ENCODE assay signal across 23 cellular contexts in the genomic region with DNA sequence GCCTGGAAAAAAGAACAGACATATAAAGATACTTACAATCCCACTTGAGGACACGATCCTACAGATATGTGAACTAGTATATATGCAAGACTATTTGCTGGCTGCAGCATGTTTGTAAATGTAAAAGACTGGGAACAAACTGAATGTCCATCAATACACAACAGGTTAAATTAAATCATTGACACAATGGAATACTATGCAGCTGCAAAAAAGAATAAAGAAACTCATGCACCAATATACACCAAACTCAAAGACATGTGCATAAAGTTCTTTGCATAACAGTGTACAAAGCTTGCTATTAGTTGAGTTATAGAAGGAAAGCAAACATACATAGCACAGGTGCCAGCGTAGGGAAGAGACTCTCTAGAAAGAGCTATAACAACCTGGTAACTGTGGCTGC.
A peak's percentile ranks its signal among the peaks of the same experiment; 100 is the strongest.
DNase-seq lines count a peak whose midpoint lies in the region; ATAC-seq, FAIRE-seq and TF ChIP-seq lines count a peak whose summit lies in the region.
"Had no signal": no experiment of that assay in that cellular context is flagged by ENCODE, and none has a peak within 500 bp of the region (broad histone marks: within the 10 kb centered on the region; RNA-seq: fewer than 3 reads in every experiment).

No MANE protein-coding gene starts in this region.

- H3K9ac ChIP-seq in GM12878 (ENCODE audit: control insufficient read depth, insufficient read depth, low read length): no peak overlapping the region
- H3K9ac ChIP-seq: BLaER1, GM23248 had no signal

- 92% methylated on average over 2 of the region's 2 CpGs for WGBS in GM12878 (ENCODE audit: insufficient coverage, insufficient replicate concordance, low lambda C conversion rate, missing lambda C conversion rate)

- no peak overlapping the region for H3K27ac ChIP-seq in HEK293 (ENCODE audit: extremely low read depth, low read depth, low read length)
- H3K27ac ChIP-seq in GM12878 (ENCODE audit: control insufficient read depth, insufficient read depth): no peak overlapping the region
- H3K27ac ChIP-seq: 22Rv1, BLaER1, C4-2B, GM23248 had no signal

- DNase-seq in GM12878 (ENCODE audit: low read depth, low spot score) (no peak), mesothelial cell of epicardium (ENCODE audit: low spot score in 2 of 2, unreplicated experiment in 2 of 2) (no peak), HuH-7.5 (ENCODE audit: low spot score) (no peak), DMS153 (lab: John Stamatoyannopoulos, UW) (no peak)
- DNase-seq: Caco-2; CD4-positive, CD25-positive, alpha-beta regulatory T cell; CD8-positive, alpha-beta T cell; DMS79; EL; GDM1; GM23248; H9; HFFc6 had no signal

- H3K79me2 ChIP-seq in GM12878 (ENCODE audit: control insufficient read depth, insufficient read depth, low read length): no peaks in the 10 kb centered on the region

- no peak overlapping the region for H2AFZ ChIP-seq in GM12878 (ENCODE audit: control insufficient read depth, low read depth, low read length)
- H2AFZ ChIP-seq: GM23248 had no signal

- TF ChIP-seq EP300 in GM12878 (IDR thresholded peaks at IDR 0.05; ENCODE audit: borderline replicate concordance in 1 of 2, control insufficient read depth in 1 of 2, low read depth in 2 of 2, low read length in 2 of 2): no peak

- CTCF ChIA-PET in HEK293 (lab: Yijun Ruan, JAX) (interaction anchor here (0.6 to 6.2 kb wide), 4 partner anchors 10 to 1023 kb away, joined by 3 to 48 read pairs (median 4); no protein-coding TSS in a partner anchor), GM12878 (lab: Yijun Ruan, JAX) (interaction anchor here (0.6 to 3.3 kb wide), 5 partner anchors 9 to 135 kb away, joined by 4 to 22 read pairs (median 8); no protein-coding TSS in a partner anchor)

- H3K4me1 Mint-ChIP-seq in mesothelial cell of epicardium: peaks cover 30% of the 10 kb centered on the region
- H3K4me1 Mint-ChIP-seq: B cell had no signal

- FAIRE-seq in GM12878 (lab: Jason Lieb, UNC): no peak
- FAIRE-seq: A204.1, GM18507, H1 had no signal

- no TSS peak for BruUV-seq in GM12878 (replicated peaks; lab: Mats Ljungman, UMichigan)

- SMC1A ChIA-PET in GM12878 (lab: Charles Lee; ENCODE audit: uncharacterized antibody, unreplicated experiment): interaction anchor here (0.6 to 3.5 kb wide), 8 partner anchors 16 to 1018 kb away, joined by 3 to 27 read pairs (median 6); a partner anchor contains a TSS

- peak overlapping the region; percentile 91 for H3K27ac Mint-ChIP-seq in mesothelial cell of epicardium
- H3K27ac Mint-ChIP-seq: B cell; CD4-positive, CD25-positive, alpha-beta regulatory T cell; CD8-positive, alpha-beta T cell; H9 had no signal

- H3K27me3 Mint-ChIP-seq in mesothelial cell of epicardium (ENCODE audit: low read depth): no peaks in the 10 kb centered on the region
- H3K27me3 Mint-ChIP-seq: B cell; CD4-positive, CD25-positive, alpha-beta regulatory T cell had no signal

- in situ Hi-C loops in GM12878 (cut with MboI): no loop called here

- H3K36me3 ChIP-seq in HEK293 (ENCODE audit: control insufficient read depth in 2 of 2, insufficient read depth in 1 of 2, low read length in 2 of 2) (peaks cover 0 to 36% of the 10 kb centered on the region in 2 experiments; a peak in 2 of 3 replicates), GM12878 (ENCODE audit: control insufficient read depth in 2 of 2, insufficient read depth in 2 of 2, low read length in 1 of 2) (no peaks in the 10 kb centered on the region; a peak in 1 of 4 replicates)

- no peak for TF ChIP-seq POLR2A in GM12878 (IDR thresholded peaks at IDR 0.05; ENCODE audit: low read depth, low read length)

- ATAC-seq in GM12878: no peak
- ATAC-seq in GM21825 (IDR thresholded peaks at IDR 0.05; ENCODE audit: unreplicated experiment): no peak
- ATAC-seq: CD8-positive, alpha-beta T cell; HCT116 had no signal

- peaks cover 18% of the 10 kb centered on the region for H3K36me3 Mint-ChIP-seq in mesothelial cell of epicardium

- no peaks in the 10 kb centered on the region for H3K9me3 Mint-ChIP-seq in mesothelial cell of epicardium
- H3K9me3 Mint-ChIP-seq: CD4-positive, CD25-positive, alpha-beta regulatory T cell; CD8-positive, alpha-beta T cell; H9; HFFc6 had no signal

- H3K4me3 Mint-ChIP-seq in mesothelial cell of epicardium: no peak overlapping the region
- H3K4me3 Mint-ChIP-seq: B cell; CD4-positive, CD25-positive, alpha-beta regulatory T cell; CD8-positive, alpha-beta T cell; H9; HFFc6 had no signal

- no peak overlapping the region for H3K4me3 ChIP-seq in HEK293 (ENCODE audit: low read depth, low read length)
- H3K4me3 ChIP-seq in GM12878: no peak overlapping the region
- H3K4me3 ChIP-seq: BLaER1, GM23248 had no signal

- no peak overlapping the region for H3K4me2 ChIP-seq in GM12878 (ENCODE audit: control insufficient read depth, insufficient read depth)

- intact Hi-C loops in GM12878 (cut with micrococcal nuclease; ENCODE audit: unreplicated experiment): no loop called here

- no peaks in the 10 kb centered on the region for H3K27me3 ChIP-seq in GM12878 (replicated peaks in 1 of 2; ENCODE audit: control insufficient read depth in 2 of 2, insufficient read depth in 2 of 2, low read length in 1 of 2)
- H3K27me3 ChIP-seq: BLaER1 had no signal

- H3K9me3 ChIP-seq in HEK293 (ENCODE audit: control insufficient read depth, insufficient read depth, low read depth, low read length) (no peaks in the 10 kb centered on the region), GM12878 (replicated peaks; ENCODE audit: control insufficient read depth, insufficient read depth, low read length) (no peaks in the 10 kb centered on the region)
- H3K9me3 ChIP-seq: BLaER1, Caco-2 had no signal

- no peak for TF ChIP-seq RAD21 in GM12878 (IDR thresholded peaks at IDR 0.05; ENCODE audit: insufficient read depth, low read depth, low read length)

- 0 out of 2 replicates have a peak, but pooled peaks cover 5% of the 10 kb centered on the region for H3K4me1 ChIP-seq in HEK293 (ENCODE audit: control insufficient read depth, insufficient read depth, low read length)
- peaks cover 25% of the 10 kb centered on the region for H3K4me1 ChIP-seq in GM12878 (ENCODE audit: control insufficient read depth, insufficient read depth, low read length)

- TF ChIP-seq CTCF in HEK293 (tag by site-specific recombination; IDR thresholded peaks at IDR 0.05): no peak
- TF ChIP-seq CTCF in GM12878 (IDR thresholded peaks at IDR 0.05 in 2 of 3, conservative IDR thresholded peaks at IDR 0.05 in 1 of 3; ENCODE audit: control insufficient read depth in 2 of 3, extremely low read depth in 1 of 3, insufficient read depth in 1 of 3, low read depth in 3 of 3, low read length in 3 of 3): no peak
- no peak for TF ChIP-seq CTCF in mesothelial cell of epicardium (IDR thresholded peaks at IDR 0.05; ENCODE audit: unreplicated experiment)

- no peaks in the 10 kb centered on the region for H4K20me1 ChIP-seq in GM12878 (ENCODE audit: control insufficient read depth, insufficient read depth)
- H4K20me1 ChIP-seq: BLaER1 had no signal

- RAD21 ChIA-PET in GM12878 (lab: Charles Lee; ENCODE audit: unreplicated experiment): interaction anchor here (0.5 to 2.1 kb wide), 4 partner anchors 10 to 131 kb away, joined by 3 to 16 read pairs (median 7); no protein-coding TSS in a partner anchor

- POLR2A ChIA-PET in HEK293 (lab: Yijun Ruan, JAX): no interaction called here
- POLR2A ChIA-PET in GM12878 (lab: Charles Lee): interaction anchor here (0.7 to 2.4 kb wide), 2 partner anchors 20 to 67 kb away, joined by 3 to 8 read pairs; no protein-coding TSS in a partner anchor

TF ChIP-seq in HEK293, 187 proteins besides CTCF, POLR2A, EP300 and RAD21 (continues in another document):
- TF ChIP-seq, protein P1, sequence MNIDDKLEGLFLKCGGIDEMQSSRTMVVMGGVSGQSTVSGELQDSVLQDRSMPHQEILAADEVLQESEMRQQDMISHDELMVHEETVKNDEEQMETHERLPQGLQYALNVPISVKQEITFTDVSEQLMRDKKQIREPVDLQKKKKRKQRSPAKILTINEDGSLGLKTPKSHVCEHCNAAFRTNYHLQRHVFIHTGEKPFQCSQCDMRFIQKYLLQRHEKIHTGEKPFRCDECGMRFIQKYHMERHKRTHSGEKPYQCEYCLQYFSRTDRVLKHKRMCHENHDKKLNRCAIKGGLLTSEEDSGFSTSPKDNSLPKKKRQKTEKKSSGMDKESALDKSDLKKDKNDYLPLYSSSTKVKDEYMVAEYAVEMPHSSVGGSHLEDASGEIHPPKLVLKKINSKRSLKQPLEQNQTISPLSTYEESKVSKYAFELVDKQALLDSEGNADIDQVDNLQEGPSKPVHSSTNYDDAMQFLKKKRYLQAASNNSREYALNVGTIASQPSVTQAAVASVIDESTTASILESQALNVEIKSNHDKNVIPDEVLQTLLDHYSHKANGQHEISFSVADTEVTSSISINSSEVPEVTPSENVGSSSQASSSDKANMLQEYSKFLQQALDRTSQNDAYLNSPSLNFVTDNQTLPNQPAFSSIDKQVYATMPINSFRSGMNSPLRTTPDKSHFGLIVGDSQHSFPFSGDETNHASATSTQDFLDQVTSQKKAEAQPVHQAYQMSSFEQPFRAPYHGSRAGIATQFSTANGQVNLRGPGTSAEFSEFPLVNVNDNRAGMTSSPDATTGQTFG (tag by site-specific recombination; IDR thresholded peaks at IDR 0.05; ENCODE audit: borderline replicate concordance): no peak
- TF ChIP-seq ZNF146 (tag by site-specific recombination; IDR thresholded peaks at IDR 0.05): peak; percentile 92
- no peak for TF ChIP-seq SCRT1 (tag by site-specific recombination; IDR thresholded peaks at IDR 0.05; ENCODE audit: borderline replicate concordance)

TF ChIP-seq in GM12878, 131 proteins besides CTCF, POLR2A, EP300 and RAD21:
- TF ChIP-seq NBN (IDR thresholded peaks at IDR 0.05) (no peak), ZNF217 (IDR thresholded peaks at IDR 0.05) (0 out of 2 replicates have a peak, but pooled peaks have one; percentile 32), ATF7 (IDR thresholded peaks at IDR 0.05; ENCODE audit: low read depth) (no peak)
